In genomic region chr1:47823016-47823843, GRCh38 we compare ENCODE assay signal across 2 cellular contexts.
TF ChIP-seq lines count a peak whose summit lies in the region.

No MANE protein-coding gene starts in this region.

TF ChIP-seq in IMR-90, 13 proteins besides CTCF, POLR2A, EP300 and RAD21:
- TF ChIP-seq MXI1 (IDR thresholded peaks at IDR 0.05; ENCODE audit: borderline replicate concordance, low read depth, low read length) (no peak), MAFK (IDR thresholded peaks at IDR 0.05; ENCODE audit: low read depth, low read length) (peak; percentile 33; the same call in 1 of the 2 replicates)

TF ChIP-seq in SK-N-SH, 30 proteins besides CTCF, POLR2A, EP300 and RAD21:
- TF ChIP-seq CHD2 (IDR thresholded peaks at IDR 0.05; ENCODE audit: low read length, partially characterized antibody), result peak; percentile 18
- TF ChIP-seq RCOR1 (IDR thresholded peaks at IDR 0.05; ENCODE audit: low read length), result 0 out of 2 replicates have a peak, but pooled peaks have one; percentile 2
- TF ChIP-seq GATA2 (CRISPR knock-in tag; IDR thresholded peaks at IDR 0.05), result peak; percentile 93
- TF ChIP-seq JUND (IDR thresholded peaks at IDR 0.05), result no peak
